In genomic region chr22:41403532-41404318, GRCh38 we compare ENCODE assay signal across 8 cellular contexts. TPM values are rescaled to one million over a fixed set of nuclear protein-coding genes. Genes with fewer than 3 reads are reported as not detected.
DNase-seq lines count a peak whose midpoint lies in the region; ATAC-seq, FAIRE-seq and TF ChIP-seq lines count a peak whose summit lies in the region.

No MANE protein-coding gene starts in this region.

- intact Hi-C loops in mucosa of descending colon (cut with DNase I, micrococcal nuclease), result loop anchor here (2.0 to 5.0 kb wide), 2 partner anchors 113 to 114 kb away; no protein-coding TSS in a partner anchor

- no peaks in the 10 kb centered on the region for H3K36me3 ChIP-seq in mucosa of descending colon (ENCODE audit: low read depth)

- peak; percentile 88 for TF ChIP-seq CTCF in mucosa of descending colon (IDR thresholded peaks at IDR 0.05)

- DNase-seq in AG08396 (ENCODE audit: low spot score) (peak; percentile 95), HTR-8/SVneo (ENCODE audit: insufficient read length, low spot score) (peak; percentile 95), OCI-M1 (lab: John Stamatoyannopoulos, UW) (peak; percentile 87), activated T-cell treated with anti-CD3 and anti-CD28 coated beads for 4 hours (peak; percentile 77), epidermal melanocyte (ENCODE audit: insufficient read length, low spot score) (peak; percentile 97), mucosa of descending colon (peak; percentile 85 to 87 (median 86))
- peak; percentile 70 for DNase-seq in stimulated activated CD8-positive, alpha-beta memory T cell treated with anti-CD3 and anti-CD28 coated beads, Interleukin-4, amount 100 ng/mL, for 24 hours (ENCODE audit: low read depth)

- H3K9me3 ChIP-seq in mucosa of descending colon, result no peaks in the 10 kb centered on the region

- peak; percentile 98 for FAIRE-seq in HTR-8/SVneo (lab: Jason Lieb, UNC)

- peaks cover 20% of the 10 kb centered on the region for H3K4me1 ChIP-seq in mucosa of descending colon (ENCODE audit: low read depth)

- no peak overlapping the region for H3K4me3 ChIP-seq in mucosa of descending colon

- ATAC-seq in GM18907 (IDR thresholded peaks at IDR 0.05; ENCODE audit: unreplicated experiment), result peak; percentile 72
- peak; percentile 95 for ATAC-seq in mucosa of descending colon

RNA-seq across cellular contexts. Expression of gene TEF, which starts 22.0 kb away (rescaled TPM):
- 10 to 100 TPM; 17.6 to 29.3 (median 28.6) TPM for total RNA-seq in mucosa of descending colon

RNA-seq across cellular contexts. Expression of gene TOB2, which starts 42.9 kb away (rescaled TPM):
- total RNA-seq in mucosa of descending colon, result 10 to 100 TPM; 47.3 to 71.8 (median 53.9) TPM
